Comparison of ENCODE assay signal across 22 cellular contexts in genomic region chr20:13338097-13338661, GRCh38.
"Had no signal": no experiment of that assay in that cellular context is flagged by ENCODE, and none has a peak within 500 bp of the region (broad histone marks: within the 10 kb centered on the region; RNA-seq: fewer than 3 reads in every experiment).

No MANE protein-coding gene starts in this region.

- H3K4me1 Mint-ChIP-seq: central memory CD8-positive, alpha-beta T cell; neural progenitor cell; stimulated activated effector memory CD8-positive, alpha-beta T cell treated with anti-CD3 and anti-CD28 coated beads, Interleukin-12 subunit alpha, Interleukin-12 subunit beta, amount 100 ng/mL, for 72 hours had no signal

- H3K36me3 Mint-ChIP-seq: mesothelial cell of epicardium; naive thymus-derived CD8-positive, alpha-beta T cell; neural progenitor cell; stimulated activated effector memory CD8-positive, alpha-beta T cell treated with anti-CD3 and anti-CD28 coated beads, Interleukin-12 subunit alpha, Interleukin-12 subunit beta, amount 100 ng/mL, for 72 hours had no signal

- H3K4me3 ChIP-seq: breast epithelium, left lung, neural progenitor cell, SK-N-MC had no signal

- H2AFZ ChIP-seq: neural progenitor cell had no signal

- ATAC-seq: foreskin keratinocyte; left lung; naive thymus-derived CD8-positive, alpha-beta T cell; sciatic nerve; stimulated activated effector memory CD8-positive, alpha-beta T cell treated with anti-CD3 and anti-CD28 coated beads, Interleukin-12 subunit alpha, Interleukin-12 subunit beta, amount 100 ng/mL, for 72 hours had no signal

- H3K4me1 ChIP-seq: breast epithelium, left lung, neural progenitor cell had no signal

- H3K36me3 ChIP-seq: breast epithelium, left lung, neural progenitor cell, WERI-Rb-1 had no signal

- H3K9me3 Mint-ChIP-seq: central memory CD8-positive, alpha-beta T cell; neural progenitor cell had no signal

- H3K4me2 ChIP-seq: neural progenitor cell had no signal

- DNase-seq: activated CD4-positive, alpha-beta T cell treated with anti-CD3 and anti-CD28 coated beads, Interleukin-2, amount 50 U/mL, for 48 hours; activated CD4-positive, CD25-positive, alpha-beta regulatory T cell treated with anti-CD3 and anti-CD28 coated beads, Interleukin-2, amount 50 U/mL, for 72 hours; activated effector memory CD4-positive, alpha-beta T cell treated with Interleukin-2 at 50 U/mL for 16 hours; activated naive CD4-positive, alpha-beta T cell treated with anti-CD3 and anti-CD28 coated beads, Interleukin-2, amount 50 U/mL, for 16 hours; effector memory CD4-positive, alpha-beta T cell; foreskin keratinocyte; left lung; naive thymus-derived CD8-positive, alpha-beta T cell; posterior cingulate gyrus; stimulated activated CD4-positive, alpha-beta T cell treated with anti-CD3 and anti-CD28 coated beads, Interleukin-2, amount 100 ng/mL, for 24 hours; SW 1271; WERI-Rb-1 had no signal

- H3K27ac ChIP-seq: breast epithelium, left lung, neural progenitor cell, SK-N-MC, WERI-Rb-1 had no signal

- H3K27me3 ChIP-seq: breast epithelium, foreskin keratinocyte, left lung, neural progenitor cell had no signal

- FAIRE-seq: colon, small intestine, TTC549 had no signal

- H3K4me3 Mint-ChIP-seq: central memory CD8-positive, alpha-beta T cell; mesothelial cell of epicardium; naive thymus-derived CD8-positive, alpha-beta T cell; neural progenitor cell; stimulated activated effector memory CD8-positive, alpha-beta T cell treated with anti-CD3 and anti-CD28 coated beads, Interleukin-12 subunit alpha, Interleukin-12 subunit beta, amount 100 ng/mL, for 72 hours had no signal

- H3K9me3 ChIP-seq: breast epithelium, left lung had no signal

- H3K27ac Mint-ChIP-seq: mesothelial cell of epicardium; naive thymus-derived CD8-positive, alpha-beta T cell; neural progenitor cell; stimulated activated effector memory CD8-positive, alpha-beta T cell treated with anti-CD3 and anti-CD28 coated beads, Interleukin-12 subunit alpha, Interleukin-12 subunit beta, amount 100 ng/mL, for 72 hours had no signal

- H3K9ac ChIP-seq: neural progenitor cell had no signal
